10 cellular contexts compared by ENCODE assay signal in the genomic region with DNA sequence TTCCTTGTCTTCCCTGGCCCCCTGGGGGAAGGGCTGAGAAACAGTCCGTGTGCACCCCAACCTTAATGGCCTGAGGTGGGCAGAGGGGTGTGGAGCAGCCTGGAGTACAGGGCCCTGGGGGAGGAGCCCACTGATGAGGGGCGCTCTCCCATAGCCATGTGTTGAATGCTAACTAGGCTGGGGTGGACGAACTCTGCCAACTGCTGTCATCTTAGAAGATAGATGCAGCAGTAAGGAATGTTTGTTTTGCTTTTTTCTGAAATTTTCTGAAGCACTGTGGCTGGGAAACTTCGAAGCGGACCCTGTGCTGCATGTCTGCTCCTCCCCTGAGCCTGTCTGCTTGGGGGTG.
DNase-seq lines count a peak whose midpoint lies in the region; ATAC-seq, FAIRE-seq and TF ChIP-seq lines count a peak whose summit lies in the region.
"Had no signal": no experiment of that assay in that cellular context is flagged by ENCODE, and none has a peak within 500 bp of the region (broad histone marks: within the 10 kb centered on the region; RNA-seq: fewer than 3 reads in every experiment).

No MANE protein-coding gene starts in this region.

- no peaks in the 10 kb centered on the region for H3K27me3 ChIP-seq in KMS-11 (ENCODE audit: insufficient read depth, low read depth)
- no peaks in the 10 kb centered on the region for H3K27me3 ChIP-seq in duodenal mucosa (ENCODE audit: control insufficient read depth in 1 of 2, insufficient read depth in 2 of 2, low read length in 2 of 2)

- no peaks in the 10 kb centered on the region for H3K79me2 ChIP-seq in KMS-11 (ENCODE audit: insufficient read depth, low read depth)

- H2AFZ ChIP-seq in KMS-11 (ENCODE audit: low read depth): peak overlapping the region; percentile 34; the same call in 1 of the 2 replicates

- peaks cover 59% of the 10 kb centered on the region for H3K4me1 ChIP-seq in KMS-11 (ENCODE audit: low read depth, poor library complexity, severe bottlenecking)
- H3K4me1 ChIP-seq in duodenal mucosa (ENCODE audit: control insufficient read depth in 1 of 2, insufficient read depth in 2 of 2, low read length in 2 of 2): peaks cover 41 to 48% of the 10 kb centered on the region in 2 donors

- no peaks in the 10 kb centered on the region for H3K9me3 ChIP-seq in duodenal mucosa (ENCODE audit: control insufficient read depth in 1 of 2, low read length in 2 of 2)

- peaks cover 4% of the 10 kb centered on the region for H3K36me3 Mint-ChIP-seq in nephron progenitor cell (ENCODE audit: low read depth)

- H3K27me3 Mint-ChIP-seq in nephron progenitor cell (ENCODE audit: low read depth, poor library complexity): peaks cover 3% of the 10 kb centered on the region

- H3K4me3 ChIP-seq in KMS-11 (IDR thresholded peaks at IDR 0.05; ENCODE audit: insufficient read depth, low read depth, low read length) (no peak overlapping the region), duodenal mucosa (ENCODE audit: low read depth in 1 of 2, low read length in 2 of 2) (peak overlapping the region in 1 of 2 donors; percentile 30)

- H3K4me2 ChIP-seq in KMS-11: peak overlapping the region; percentile 66

- H3K27ac ChIP-seq in 22Rv1 (peak overlapping the region; percentile 96), KMS-11 (peak overlapping the region; percentile 83), duodenal mucosa (ENCODE audit: low read depth, low read length) (peak overlapping the region; percentile 23)

- H4K20me1 ChIP-seq in KMS-11 (ENCODE audit: insufficient read depth): no peaks in the 10 kb centered on the region

- no peaks in the 10 kb centered on the region for H3K9me3 Mint-ChIP-seq in nephron progenitor cell

- FAIRE-seq in GM19239 (lab: Jason Lieb, UNC): no peak

- H3K36me3 ChIP-seq in KMS-11 (ENCODE audit: insufficient read depth) (no peaks in the 10 kb centered on the region), duodenal mucosa (ENCODE audit: control insufficient read depth in 1 of 2, insufficient read depth in 2 of 2, low read length in 2 of 2) (peaks cover 24 to 47% of the 10 kb centered on the region in 2 donors)

- ATAC-seq in HG03521 (IDR thresholded peaks at IDR 0.05; ENCODE audit: unreplicated experiment): no peak
- ATAC-seq in GM21737 (IDR thresholded peaks at IDR 0.05; ENCODE audit: unreplicated experiment): no peak

- no peak for DNase-seq in nephron progenitor cell
- DNase-seq in GM19238 (ENCODE audit: insufficient read length, low spot score): no peak
- DNase-seq in GM19239 (ENCODE audit: insufficient read length, low spot score): no peak
- DNase-seq: activated effector memory CD4-positive, alpha-beta T cell treated with anti-CD3 and anti-CD28 coated beads, Interleukin-2, amount 50 U/mL, for 16 hours; SIG-M5 had no signal

- no peak for TF ChIP-seq CTCF in 22Rv1 (IDR thresholded peaks at IDR 0.05)
- TF ChIP-seq CTCF in KMS-11 (conservative IDR thresholded peaks at IDR 0.05; ENCODE audit: low read depth, low read length): no peak
- no peak for TF ChIP-seq CTCF in nephron progenitor cell (IDR thresholded peaks at IDR 0.05)

- H3K27ac Mint-ChIP-seq in nephron progenitor cell: peak overlapping the region; percentile 98

- peak overlapping the region; percentile 23 for H3K4me3 Mint-ChIP-seq in nephron progenitor cell

- H3K4me1 Mint-ChIP-seq in nephron progenitor cell: peaks cover 77% of the 10 kb centered on the region

- H3K9ac ChIP-seq in KMS-11: peak overlapping the region; percentile 34; the same call in 1 of the 2 replicates
- peak overlapping the region; percentile 4 to 35 for H3K9ac ChIP-seq in duodenal mucosa (ENCODE audit: low read depth in 1 of 2, low read length in 2 of 2)

Comparison
In these comparisons a context has a peak if more than half of its experiments do, and no peak if none do; other contexts are left out.
1. H3K27ac ChIP-seq: peak in every context shown above with its lines; median percentile 96 in 22Rv1; 83 in KMS-11; 23 in duodenal mucosa.